In genomic region chr17:81102352-81102751, GRCh38 we compare ENCODE assay signal across 2 cellular contexts.
TF ChIP-seq lines count a peak whose summit lies in the region.

No MANE protein-coding gene starts in this region.

TF ChIP-seq in IMR-90, 13 proteins besides CTCF, POLR2A, EP300 and RAD21:
- TF ChIP-seq ELK1 (IDR thresholded peaks at IDR 0.05; ENCODE audit: borderline replicate concordance, low read depth, low read length) (no peak), CEBPB (IDR thresholded peaks at IDR 0.05; ENCODE audit: low read depth, low read length) (0 out of 2 replicates have a peak, but pooled peaks have one; percentile 5)

TF ChIP-seq in GM12878, 131 proteins besides CTCF, POLR2A, EP300 and RAD21:
- TF ChIP-seq HSF1 (IDR thresholded peaks at IDR 0.05; ENCODE audit: low read depth, low read length) (no peak), RB1 (IDR thresholded peaks at IDR 0.05; ENCODE audit: borderline replicate concordance) (no peak), RBBP5 (conservative IDR thresholded peaks at IDR 0.05) (no peak), ZBTB40 (IDR thresholded peaks at IDR 0.05; ENCODE audit: borderline replicate concordance) (peak; percentile 62)
TF ChIP-seq in GM12878: peak in this region for 1.
